In genomic region chr1:93708734-93709481, GRCh38 we compare ENCODE assay signal across 8 cellular contexts. TPM values are rescaled to one million over a fixed set of nuclear protein-coding genes. Genes with fewer than 3 reads are reported as not detected.
DNase-seq lines count a peak whose midpoint lies in the region; ATAC-seq and FAIRE-seq lines count a peak whose summit lies in the region.

No MANE protein-coding gene starts in this region.

- FAIRE-seq in islet of Langerhans (lab: Jason Lieb, UNC), result peak; percentile 98

- peak; percentile 26 for ATAC-seq in GM21576 (IDR thresholded peaks at IDR 0.05; ENCODE audit: unreplicated experiment)

- DNase-seq in AG08395 (ENCODE audit: low spot score) (peak; percentile 25), RPMI7951 (ENCODE audit: low read depth) (peak; percentile 83), H4 (ENCODE audit: low spot score) (no peak), KG1 (lab: John Stamatoyannopoulos, UW) (no peak)
- DNase-seq in stimulated activated CD4-positive, alpha-beta T cell treated with anti-CD3 and anti-CD28 coated beads, Interleukin-2, amount 100 ng/mL, for 24 hours, result no peak
- no peak for DNase-seq in stimulated activated CD4-positive, alpha-beta T cell treated with anti-CD3 and anti-CD28 coated beads, Interleukin-4, amount 100 ng/mL, for 1 hour

RNA-seq across cellular contexts. Expression of gene BCAR3, which starts 27.3 kb away (rescaled TPM):
- total RNA-seq in RPMI7951 (2014; rRNA removed; shearing (Covaris generic)), result 50.1 and 60.0 TPM in 2 replicates
- 21.8 and 23.7 TPM in 2 replicates for total RNA-seq in H4 (2014; rRNA removed; shearing (Covaris generic))

Comparison
In these comparisons a context has a peak if more than half of its experiments do, and no peak if none do; other contexts are left out.
1. DNase-seq: peak in AG08395 (single experiment) and RPMI7951 (single experiment); none in H4 (single experiment), stimulated activated CD4-positive, alpha-beta T cell treated with anti-CD3 and anti-CD28 coated beads, Interleukin-2, amount 100 ng/mL, for 24 hours (0 of 2), KG1 (single experiment) and stimulated activated CD4-positive, alpha-beta T cell treated with anti-CD3 and anti-CD28 coated beads, Interleukin-4, amount 100 ng/mL, for 1 hour (single experiment).